Comparison of ENCODE assay signal across 10 cellular contexts in genomic region chr19:50818859-50819472, GRCh38. TPM values are rescaled to one million over a fixed set of nuclear protein-coding genes. Genes with fewer than 3 reads are reported as not detected.
A peak's percentile ranks its signal among the peaks of the same experiment; 100 is the strongest.
DNase-seq lines count a peak whose midpoint lies in the region; ATAC-seq and TF ChIP-seq lines count a peak whose summit lies in the region.
"Had no signal": no experiment of that assay in that cellular context is flagged by ENCODE, and none has a peak within 500 bp of the region (broad histone marks: within the 10 kb centered on the region; RNA-seq: fewer than 3 reads in every experiment).

No MANE protein-coding gene starts in this region.

- H3K36me3 ChIP-seq in CD8-positive, alpha-beta T cell (ENCODE audit: insufficient read depth, low read length) = no peaks in the 10 kb centered on the region
- H3K36me3 ChIP-seq in HAP-1 (replicated peaks) = no peaks in the 10 kb centered on the region

- no peak for DNase-seq in CD8-positive, alpha-beta T cell
- peak; percentile 45 for DNase-seq in GM12865 (ENCODE audit: low read depth)
- no peak for DNase-seq in naive B cell
- no peak for DNase-seq in cerebellum (ENCODE audit: low spot score)
- DNase-seq in cerebellar cortex (ENCODE audit: low spot score) = no peak
- no peak for DNase-seq in HAP-1 (ENCODE audit: low spot score in 2 of 2)
- DNase-seq: NCI-H526 treated with DMSO at 0.1 percent for 48 hours had no signal

- no peak overlapping the region for H3K27ac Mint-ChIP-seq in CD8-positive, alpha-beta T cell
- H3K27ac Mint-ChIP-seq in naive B cell = peak overlapping the region in 4 of 6 donors; percentile 58 to 79 (median 69)

- H3K4me1 ChIP-seq in CD8-positive, alpha-beta T cell (ENCODE audit: insufficient read depth, low read length) = peaks cover 15% of the 10 kb centered on the region
- H3K4me1 ChIP-seq in HAP-1 = no peaks in the 10 kb centered on the region

- H3K36me3 Mint-ChIP-seq in CD8-positive, alpha-beta T cell = no peaks in the 10 kb centered on the region
- no peaks in the 10 kb centered on the region for H3K36me3 Mint-ChIP-seq in naive B cell

- no peak for TF ChIP-seq CTCF in CD8-positive, alpha-beta T cell (IDR thresholded peaks at IDR 0.05)
- TF ChIP-seq CTCF in GM12865 (IDR thresholded peaks at IDR 0.05; ENCODE audit: insufficient read depth, low read depth, low read length, missing control alignments) (no peak), VCaP (conservative IDR thresholded peaks at IDR 0.05) (no peak)

- peak overlapping the region; percentile 53 for H3K4me3 Mint-ChIP-seq in CD8-positive, alpha-beta T cell
- peak overlapping the region in 7 of 8 donors; percentile 66 to 91 (median 79) for H3K4me3 Mint-ChIP-seq in naive B cell

- H3K4me3 ChIP-seq in CD8-positive, alpha-beta T cell (ENCODE audit: low read depth, low read length) = no peak overlapping the region
- peak overlapping the region; percentile 59 for H3K4me3 ChIP-seq in GM12865 (ENCODE audit: low read depth, low read length)
- H3K4me3 ChIP-seq in HAP-1 = no peak overlapping the region

- POLR2A ChIA-PET in CD8-positive, alpha-beta T cell (lab: Charles Lee) = no interaction called here

- H3K27me3 Mint-ChIP-seq in CD8-positive, alpha-beta T cell (ENCODE audit: low read depth) = peaks cover 72% of the 10 kb centered on the region
- H3K27me3 Mint-ChIP-seq in naive B cell = peaks cover 39 to 91% (median 71%) of the 10 kb centered on the region in 3 donors

- H3K9me3 Mint-ChIP-seq in CD8-positive, alpha-beta T cell = no peaks in the 10 kb centered on the region
- peaks cover 0 to 6% (median 0%) of the 10 kb centered on the region in 7 donors for H3K9me3 Mint-ChIP-seq in naive B cell

- intact Hi-C loops in CD8-positive, alpha-beta T cell (cut with DNase I, micrococcal nuclease) = no loop called here

- in situ Hi-C loops in HAP-1 (cut with MboI; ENCODE audit: low sequenced_read_pairs) = no loop called here

- no peak overlapping the region for H3K27ac ChIP-seq in CD8-positive, alpha-beta T cell (ENCODE audit: low read depth, low read length)
- peak overlapping the region; percentile 78; the same call in 1 of the 2 replicates for H3K27ac ChIP-seq in VCaP

- H3K9me3 ChIP-seq in CD8-positive, alpha-beta T cell (ENCODE audit: low read length) = no peaks in the 10 kb centered on the region
- H3K9me3 ChIP-seq in HAP-1 = no peaks in the 10 kb centered on the region

- H3K4me1 Mint-ChIP-seq in CD8-positive, alpha-beta T cell (ENCODE audit: low read depth) = peaks cover 19% of the 10 kb centered on the region
- peaks cover 44 to 54% (median 51%) of the 10 kb centered on the region in 3 donors for H3K4me1 Mint-ChIP-seq in naive B cell

- H3K27me3 ChIP-seq in CD8-positive, alpha-beta T cell (ENCODE audit: insufficient read depth, low read length) = peaks cover 25% of the 10 kb centered on the region
- peaks cover 3% of the 10 kb centered on the region; the same call in 1 of the 2 replicates for H3K27me3 ChIP-seq in HAP-1 (ENCODE audit: low read depth)

- no peak for ATAC-seq in CD8-positive, alpha-beta T cell
- peak in 1 of 2 donors; percentile 9 for ATAC-seq in naive B cell (ENCODE audit: low read depth in 2 of 2)

- CTCF ChIA-PET in CD8-positive, alpha-beta T cell (lab: Charles Lee) = no interaction called here

RNA-seq across cellular contexts. Expression of gene KLK1, which starts 4.6 kb away (rescaled TPM):
- total RNA-seq in CD8-positive, alpha-beta T cell = not detected
- 1 to 10 TPM; 1.2 to 6.7 (median 2.0) TPM for polyA plus RNA-seq in naive B cell (ENCODE audit: low read depth in 6 of 6)
- total RNA-seq in cerebellum = not detected
- total RNA-seq: fibroblast of lung had no signal
- polyA plus RNA-seq: fibroblast of lung had no signal

RNA-seq across cellular contexts. Expression of gene KLK15, which starts 14.4 kb away (rescaled TPM):
- total RNA-seq in CD8-positive, alpha-beta T cell = not detected
- not detected for polyA plus RNA-seq in naive B cell (ENCODE audit: low read depth in 6 of 6)
- not detected for total RNA-seq in cerebellum
- total RNA-seq: fibroblast of lung, neural crest cell had no signal
- polyA plus RNA-seq: fibroblast of lung had no signal

RNA-seq across cellular contexts. Expression of gene ACP4, which starts 28.8 kb away (rescaled TPM):
- not detected for total RNA-seq in CD8-positive, alpha-beta T cell
- not detected for polyA plus RNA-seq in naive B cell (ENCODE audit: low read depth in 6 of 6)
- not detected for total RNA-seq in cerebellum
- total RNA-seq: fibroblast of lung, neural crest cell had no signal
- polyA plus RNA-seq: fibroblast of lung had no signal

RNA-seq across cellular contexts. Expression of gene KLK3, which starts 35.7 kb away (rescaled TPM):
- not detected for total RNA-seq in CD8-positive, alpha-beta T cell
- not detected for polyA plus RNA-seq in naive B cell (ENCODE audit: low read depth in 6 of 6)
- not detected for total RNA-seq in cerebellum
- total RNA-seq: fibroblast of lung, neural crest cell had no signal
- polyA plus RNA-seq: fibroblast of lung had no signal

RNA-seq across cellular contexts. Expression of gene GPR32, which starts 48.7 kb away (rescaled TPM):
- total RNA-seq in CD8-positive, alpha-beta T cell = not detected
- not detected for polyA plus RNA-seq in naive B cell (ENCODE audit: low read depth in 6 of 6)
- not detected for total RNA-seq in cerebellum
- total RNA-seq: fibroblast of lung, neural crest cell had no signal
- polyA plus RNA-seq: fibroblast of lung had no signal
